9 cellular contexts compared by ENCODE assay signal in genomic region chr5:51380603-51381207, GRCh38. TPM values are rescaled to one million over a fixed set of nuclear protein-coding genes. Genes with fewer than 3 reads are reported as not detected.
DNase-seq lines count a peak whose midpoint lies in the region; ATAC-seq and TF ChIP-seq lines count a peak whose summit lies in the region.
"Had no signal": no experiment of that assay in that cellular context is flagged by ENCODE, and none has a peak within 500 bp of the region (broad histone marks: within the 10 kb centered on the region; RNA-seq: fewer than 3 reads in every experiment).

No MANE protein-coding gene starts in this region.

- H3K4me1 ChIP-seq in left ventricle myocardium inferior, result peaks cover 28% of the 10 kb centered on the region

- H3K27ac ChIP-seq in left ventricle myocardium inferior (replicated peaks), result no peak overlapping the region

- peak; percentile 27 for TF ChIP-seq CTCF in left ventricle myocardium inferior (IDR thresholded peaks at IDR 0.05; ENCODE audit: borderline replicate concordance)
- TF ChIP-seq CTCF in fibroblast of mammary gland (conservative IDR thresholded peaks at IDR 0.05; ENCODE audit: control insufficient read depth, insufficient read depth, low read depth, low read length), result peak; percentile 65

- intact Hi-C loops in left ventricle myocardium inferior (cut with micrococcal nuclease), result no loop called here
- intact Hi-C loops in cardiac septum (cut with DNase I), result loop anchor here (5.0 kb wide), 1 partner anchor 413 kb away; no protein-coding TSS in a partner anchor

- no peak for DNase-seq in left ventricle myocardium inferior
- DNase-seq in cardiac septum (ENCODE audit: low spot score), result no peak
- DNase-seq in NCI-H69 (lab: John Stamatoyannopoulos, UW), result peak; percentile 92
- DNase-seq in fibroblast of mammary gland (ENCODE audit: low read depth), result peak; percentile 36
- no peak for DNase-seq in cerebellar cortex (ENCODE audit: low spot score)
- no peak for DNase-seq in stimulated activated CD4-positive, alpha-beta T cell treated with anti-CD3 and anti-CD28 coated beads, Interleukin-1b, Interleukin-23, amount 100 ng/mL, for 48 hours

- ATAC-seq in HG02759 (IDR thresholded peaks at IDR 0.05; ENCODE audit: unreplicated experiment) (no peak), HG02588 (IDR thresholded peaks at IDR 0.05; ENCODE audit: unreplicated experiment) (no peak)

- no peaks in the 10 kb centered on the region for H3K36me3 ChIP-seq in left ventricle myocardium inferior

- H3K4me3 ChIP-seq in left ventricle myocardium inferior (no peak overlapping the region), fibroblast of mammary gland (ENCODE audit: control insufficient read depth, low read depth, low read length) (no peak overlapping the region)

- no peaks in the 10 kb centered on the region for H3K9me3 ChIP-seq in left ventricle myocardium inferior (replicated peaks)

- H3K27me3 ChIP-seq in left ventricle myocardium inferior (ENCODE audit: low read depth), result peaks cover 100% of the 10 kb centered on the region

RNA-seq across cellular contexts. Expression of gene ISL1, which starts 2.5 kb away (rescaled TPM):
- not detected for total RNA-seq in left ventricle myocardium inferior
- total RNA-seq in cardiac septum, result not detected
- total RNA-seq: activated CD8-positive, alpha-beta memory T cell treated with anti-CD3 and anti-CD28 coated beads for 36 hours had no signal

Comparison
In these comparisons a context has a peak if more than half of its experiments do, and no peak if none do; other contexts are left out.
1. DNase-seq: peak in NCI-H69 (single experiment) and fibroblast of mammary gland (single experiment); none in left ventricle myocardium inferior (single experiment), cardiac septum (single experiment), cerebellar cortex (single experiment) and stimulated activated CD4-positive, alpha-beta T cell treated with anti-CD3 and anti-CD28 coated beads, Interleukin-1b, Interleukin-23, amount 100 ng/mL, for 48 hours (single experiment).